Comparison of ENCODE assay signal across 22 cellular contexts in the genomic region with DNA sequence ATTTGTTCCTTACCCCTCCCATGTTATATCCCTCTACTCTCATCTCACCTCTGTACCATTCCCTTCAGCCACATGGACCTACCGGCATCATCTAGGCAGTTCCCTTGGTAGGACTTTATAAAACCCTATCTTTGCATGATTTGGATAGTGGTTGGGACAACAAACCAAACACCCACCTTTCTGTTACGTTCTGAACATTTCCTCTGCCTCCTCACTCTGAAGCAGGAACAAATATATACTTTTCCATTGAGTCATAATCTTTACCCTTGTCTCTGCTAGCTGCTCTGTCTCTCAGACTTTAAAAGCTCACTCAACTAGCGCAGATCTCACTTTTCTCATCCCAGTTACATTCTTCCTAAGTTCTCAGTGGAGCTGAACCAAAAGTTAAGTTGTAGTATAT. TPM values are rescaled to one million over a fixed set of nuclear protein-coding genes. Genes with fewer than 3 reads are reported as not detected.
DNase-seq lines count a peak whose midpoint lies in the region; ATAC-seq and TF ChIP-seq lines count a peak whose summit lies in the region.
"Had no signal": no experiment of that assay in that cellular context is flagged by ENCODE, and none has a peak within 500 bp of the region (broad histone marks: within the 10 kb centered on the region; RNA-seq: fewer than 3 reads in every experiment).

No MANE protein-coding gene starts in this region.

- peaks cover 15% of the 10 kb centered on the region; the same call in 1 of the 2 replicates for H4K20me1 ChIP-seq in GM23248 (ENCODE audit: insufficient read depth)

- no peaks in the 10 kb centered on the region for H3K27me3 Mint-ChIP-seq in activated CD4-positive, alpha-beta T cell treated with anti-CD3 and anti-CD28 coated beads for 36 hours
- H3K27me3 Mint-ChIP-seq: effector memory CD8-positive, alpha-beta T cell had no signal

- peak overlapping the region; percentile 64 for H3K27ac Mint-ChIP-seq in activated CD4-positive, alpha-beta T cell treated with anti-CD3 and anti-CD28 coated beads for 36 hours

- H3K36me3 Mint-ChIP-seq in activated CD4-positive, alpha-beta T cell treated with anti-CD3 and anti-CD28 coated beads for 36 hours (ENCODE audit: low read depth), result peaks cover 8% of the 10 kb centered on the region

- H3K9me3 Mint-ChIP-seq in activated CD4-positive, alpha-beta T cell treated with anti-CD3 and anti-CD28 coated beads for 36 hours (ENCODE audit: low read depth), result peaks cover under 1% of the 10 kb centered on the region
- H3K9me3 Mint-ChIP-seq: effector memory CD8-positive, alpha-beta T cell had no signal

- H3K27ac ChIP-seq in GM23248 (peak overlapping the region; percentile 50), neutrophil (peak overlapping the region; percentile 32), left lung (no peak overlapping the region), RWPE1 (no peak overlapping the region)
- H3K27ac ChIP-seq: breast epithelium, HL-60, pancreas, upper lobe of right lung had no signal

- DNase-seq in activated CD4-positive, alpha-beta T cell treated with anti-CD3 and anti-CD28 coated beads for 36 hours, result no peak
- DNase-seq in activated CD4-positive, alpha-beta T cell treated with anti-CD3 and anti-CD28 coated beads, Interleukin-2, amount 50 U/mL, for 1 hour, result no peak
- DNase-seq in GM23248 (peak; percentile 46), astrocyte of the spinal cord (ENCODE audit: low read depth, low spot score) (peak; percentile 29), left lung (no peak), RWPE1 (ENCODE audit: low spot score) (no peak)
- DNase-seq: ACHN; activated CD4-positive, alpha-beta T cell treated with anti-CD3 and anti-CD28 coated beads for 48 hours; activated effector memory CD4-positive, alpha-beta T cell treated with Interleukin-2 at 50 U/mL for 16 hours; effector memory CD8-positive, alpha-beta T cell; KBM-7; left colon; NCI-H1105; NCI-H2171; NK-92 treated with Interleukin-12 subunit alpha and Interleukin-12 subunit beta, amount 100 ng/mL, for 24 hours; pancreas; Right ventricle myocardium superior; upper lobe of right lung had no signal

- WGBS in GM23248 (ENCODE audit: low coverage in 1 of 2, low lambda C conversion rate in 2 of 2, missing lambda C conversion rate in 2 of 2), 2 experiments, result 71 to 72% methylated on average over 3 of the region's 3 CpGs

- no peaks in the 10 kb centered on the region for H3K9me2 ChIP-seq in GM23248 (ENCODE audit: insufficient read depth)

- H3K4me3 ChIP-seq in GM23248 (0 out of 2 replicates have a peak overlapping the region, but pooled peaks have one; percentile 6), astrocyte of the spinal cord (ENCODE audit: low read depth, low read length) (no peak overlapping the region), neutrophil (ENCODE audit: low read depth in 1 of 2, low read length in 1 of 2) (no peak overlapping the region), left lung (no peak overlapping the region)
- H3K4me3 ChIP-seq: breast epithelium, pancreas, upper lobe of right lung had no signal

- H3K4me1 ChIP-seq in GM23248 (ENCODE audit: insufficient read depth) (peaks cover 10% of the 10 kb centered on the region; the same call in 1 of the 2 replicates), neutrophil (ENCODE audit: control insufficient read depth in 1 of 2, insufficient read depth in 1 of 2, low read depth in 1 of 2, low read length in 1 of 2) (peaks cover 25 to 26% of the 10 kb centered on the region in 2 experiments), left lung (peaks cover 0 to 32% of the 10 kb centered on the region in 2 donors)
- H3K4me1 ChIP-seq: breast epithelium, pancreas, upper lobe of right lung had no signal

- H3K9me3 ChIP-seq in GM23248 (ENCODE audit: low read depth) (no peaks in the 10 kb centered on the region), neutrophil (no peaks in the 10 kb centered on the region), left lung (no peaks in the 10 kb centered on the region)
- H3K9me3 ChIP-seq: breast epithelium, pancreas, upper lobe of right lung had no signal

- H3K4me1 Mint-ChIP-seq in activated CD4-positive, alpha-beta T cell treated with anti-CD3 and anti-CD28 coated beads for 36 hours, result peaks cover 56% of the 10 kb centered on the region

- H2AFZ ChIP-seq in GM23248, result no peak overlapping the region

- H3K36me3 ChIP-seq in GM23248 (ENCODE audit: low read depth) (no peaks in the 10 kb centered on the region), neutrophil (no peaks in the 10 kb centered on the region), left lung (no peaks in the 10 kb centered on the region)
- H3K36me3 ChIP-seq: breast epithelium, pancreas, upper lobe of right lung had no signal

- in situ Hi-C loops in GM23248 (cut with MboI), result no loop called here
- in situ Hi-C loops in astrocyte of the spinal cord (cut with HindIII; ENCODE audit: low sequenced_read_pairs), result no loop called here

- H3K4me2 ChIP-seq in GM23248 (ENCODE audit: unreplicated experiment), result peak overlapping the region; percentile 36

- intact Hi-C loops in activated CD4-positive, alpha-beta T cell treated with anti-CD3 and anti-CD28 coated beads for 36 hours (cut with DNase I, micrococcal nuclease), result no loop called here
- intact Hi-C loops in left lung (cut with DNase I), result no loop called here

- H3K79me2 ChIP-seq in GM23248 (ENCODE audit: insufficient read depth), result peaks cover 100% of the 10 kb centered on the region

- H3K9ac ChIP-seq in GM23248, result peak overlapping the region; percentile 35; the same call in 1 of the 2 replicates

- ATAC-seq in activated CD4-positive, alpha-beta T cell treated with anti-CD3 and anti-CD28 coated beads for 36 hours, result peak; percentile 94
- ATAC-seq in GM21367 (IDR thresholded peaks at IDR 0.05; ENCODE audit: unreplicated experiment) (no peak), left lung (no peak)
- ATAC-seq: effector memory CD8-positive, alpha-beta T cell; left colon; upper lobe of right lung had no signal

- H3F3A ChIP-seq in GM23248 (ENCODE audit: insufficient read depth), result peaks cover 17% of the 10 kb centered on the region; the same call in 1 of the 2 replicates

- CTCF ChIA-PET in activated CD4-positive, alpha-beta T cell treated with anti-CD3 and anti-CD28 coated beads for 36 hours (lab: Charles Lee), result interaction anchor here (0.6 to 1.3 kb wide), 3 partner anchors 15 to 55 kb away, joined by 3 to 4 read pairs (median 3); no protein-coding TSS in a partner anchor
- CTCF ChIA-PET in RWPE1 (lab: Yijun Ruan, JAX), result no interaction called here

- POLR2A ChIA-PET in activated CD4-positive, alpha-beta T cell treated with anti-CD3 and anti-CD28 coated beads for 36 hours (lab: Charles Lee), result no interaction called here
- POLR2A ChIA-PET in RWPE1 (lab: Yijun Ruan, JAX; ENCODE audit: low non-redundant PET), result no interaction called here

- H3K27me3 ChIP-seq in GM23248 (replicated peaks; ENCODE audit: insufficient read depth) (no peaks in the 10 kb centered on the region), neutrophil (no peaks in the 10 kb centered on the region), left lung (no peaks in the 10 kb centered on the region)
- H3K27me3 ChIP-seq: breast epithelium, pancreas, upper lobe of right lung had no signal

- H3K4me3 Mint-ChIP-seq in activated CD4-positive, alpha-beta T cell treated with anti-CD3 and anti-CD28 coated beads for 36 hours, result no peak overlapping the region
- H3K4me3 Mint-ChIP-seq: effector memory CD8-positive, alpha-beta T cell had no signal

- TF ChIP-seq CTCF in astrocyte of the spinal cord (IDR thresholded peaks at IDR 0.05; ENCODE audit: low read depth, low read length), result no peak
- TF ChIP-seq CTCF in neutrophil (IDR thresholded peaks at IDR 0.05), result no peak
- TF ChIP-seq CTCF in left lung (IDR thresholded peaks at IDR 0.05), result no peak
- no peak for TF ChIP-seq CTCF in RWPE1 (conservative IDR thresholded peaks at IDR 0.05; ENCODE audit: low read depth)

RNA-seq across cellular contexts. Expression of gene UBXN7, which starts 17.8 kb away (rescaled TPM):
- 100 to 1,000 TPM in 1 of 2 experiments, 10 to 100 TPM in 1; 67.2 to 102 TPM for total RNA-seq in activated CD4-positive, alpha-beta T cell treated with anti-CD3 and anti-CD28 coated beads for 36 hours
- 13.9 and 19.1 TPM in 2 replicates for total RNA-seq in GM23248 (2014; rRNA removed; shearing (Covaris generic))
- 38.7 and 40.2 TPM in 2 replicates for polyA plus RNA-seq in GM23248 (2016; fragmentation: Nextera tagmentation; extraction: Ambion mirVana)
- 10 to 100 TPM; 42.5 to 56.3 TPM for total RNA-seq in left lung

Comparison
In these comparisons a context has a peak if more than half of its experiments do, and no peak if none do; other contexts are left out.
1. DNase-seq: peak in GM23248 (single experiment) and astrocyte of the spinal cord (single experiment); none in activated CD4-positive, alpha-beta T cell treated with anti-CD3 and anti-CD28 coated beads for 36 hours (single experiment), activated CD4-positive, alpha-beta T cell treated with anti-CD3 and anti-CD28 coated beads, Interleukin-2, amount 50 U/mL, for 1 hour (single experiment), left lung (0 of 2) and RWPE1 (single experiment).
2. H3K27ac ChIP-seq: peak in GM23248 (single experiment) and neutrophil (single experiment); none in left lung (0 of 2) and RWPE1 (single experiment).